ENCODE assay signal across 8 cellular contexts in genomic region chr3:52532517-52532837, GRCh38. TPM values are rescaled to one million over a fixed set of nuclear protein-coding genes. Genes with fewer than 3 reads are reported as not detected.
DNase-seq lines count a peak whose midpoint lies in the region; ATAC-seq, FAIRE-seq and TF ChIP-seq lines count a peak whose summit lies in the region.

No MANE protein-coding gene starts in this region.

- H3K4me2 ChIP-seq in H1 (ENCODE audit: insufficient read depth in 1 of 2, low read depth in 2 of 2, low read length in 2 of 2), result peak overlapping the region; percentile 89

- ATAC-seq in T-cell (replicated peaks in 1 of 4), result no peak
- no peak for ATAC-seq in naive thymus-derived CD4-positive, alpha-beta T cell

- no peak overlapping the region for H3K14ac ChIP-seq in H1 (ENCODE audit: insufficient read length)

- H3K79me2 ChIP-seq in H1 (ENCODE audit: control insufficient read depth in 1 of 2, insufficient read depth in 2 of 2, low read length in 2 of 2), result peaks cover 1 to 44% of the 10 kb centered on the region in 2 experiments; a peak in 3 of 4 replicates

- no peak overlapping the region for H3K27ac ChIP-seq in H1 (ENCODE audit: low read depth, low read length)
- H3K27ac ChIP-seq in naive thymus-derived CD4-positive, alpha-beta T cell (ENCODE audit: low read depth, low read length), result no peak overlapping the region

- peaks cover 24 to 27% (median 25%) of the 10 kb centered on the region in 3 donors for H3K4me1 Mint-ChIP-seq in T-cell
- H3K4me1 Mint-ChIP-seq in naive thymus-derived CD4-positive, alpha-beta T cell, result peaks cover 8 to 26% (median 21%) of the 10 kb centered on the region in 7 donors

- H3K9me3 Mint-ChIP-seq in T-cell, result no peaks in the 10 kb centered on the region
- H3K9me3 Mint-ChIP-seq in naive thymus-derived CD4-positive, alpha-beta T cell, result peaks cover 0 to 2% (median 0%) of the 10 kb centered on the region in 11 donors

- TF ChIP-seq CTCF in H1 (IDR thresholded peaks at IDR 0.05; ENCODE audit: control extremely low read depth in 1 of 3, insufficient read depth in 1 of 3, low read depth in 1 of 3, low read length in 3 of 3), result no peak

- WGBS in H1 (ENCODE audit: extremely low coverage in 1 of 2, insufficient coverage in 1 of 2, insufficient read length in 1 of 2, insufficient replicate concordance in 2 of 2, low coverage in 1 of 2, low lambda C conversion rate in 2 of 2, missing lambda C conversion rate in 1 of 2), 2 experiments, result 50% methylated on average over 5 of the region's 5 CpGs; no CpG with 5 or more reads in 1 of the 2 experiments

- DNase-seq in stimulated activated naive CD4-positive, alpha-beta T cell treated with Interleukin-2 at 50 U/mL for 16 hours (lab: John Stamatoyannopoulos, UW), result peak; percentile 14
- DNase-seq in stimulated activated naive CD4-positive, alpha-beta T cell (lab: John Stamatoyannopoulos, UW), result no peak
- peak in 13 of 34 experiments; percentile 11 to 41 (median 30) for DNase-seq in T-cell
- no peak for DNase-seq in H1 (ENCODE audit: low read depth in 1 of 2, low spot score in 2 of 2)
- peak in 2 of 9 donors; percentile 5 to 20 for DNase-seq in naive thymus-derived CD4-positive, alpha-beta T cell
- no peak for DNase-seq in NK-92 treated with Interleukin-12 subunit alpha and Interleukin-12 subunit beta, amount 100 ng/mL, for 24 hours (lab: John Stamatoyannopoulos, UW)
- DNase-seq in NCI-H524 (lab: John Stamatoyannopoulos, UW), result no peak
- no peak for DNase-seq in NCI-H1436 treated with DMSO at 0.1 percent for 48 hours (lab: John Stamatoyannopoulos, UW)

- no peak overlapping the region for H2BK20ac ChIP-seq in H1 (ENCODE audit: low read length)

- CTCF ChIA-PET in T-cell (lab: Charles Lee), result no interaction called here
- CTCF ChIA-PET in H1 (lab: Charles Lee; ENCODE audit: partially characterized antibody), result interaction anchor here (1.0 kb wide), 1 partner anchor 29 kb away, joined by 3 read pairs; no protein-coding TSS in a partner anchor
- CTCF ChIA-PET in naive thymus-derived CD4-positive, alpha-beta T cell (lab: Charles Lee), result no interaction called here

- H3K56ac ChIP-seq in H1 (replicated peaks; ENCODE audit: insufficient read length, low read depth, low read length), result no peak overlapping the region

- peaks cover 23% of the 10 kb centered on the region for H3K23me2 ChIP-seq in H1 (ENCODE audit: low read depth, low read length)

- H4K20me1 ChIP-seq in H1 (replicated peaks in 1 of 2; ENCODE audit: control insufficient read depth in 1 of 2, insufficient read depth in 2 of 2, low read length in 2 of 2), result peaks cover 14 to 33% of the 10 kb centered on the region in 2 experiments

- no peaks in the 10 kb centered on the region for H3K36me3 Mint-ChIP-seq in T-cell
- H3K36me3 Mint-ChIP-seq in naive thymus-derived CD4-positive, alpha-beta T cell, result peaks cover 0 to 5% (median 0%) of the 10 kb centered on the region in 5 donors

- H4K5ac ChIP-seq in H1 (ENCODE audit: insufficient read length, low read depth, low read length), result no peak overlapping the region

- no peak overlapping the region for H4K91ac ChIP-seq in H1 (replicated peaks; ENCODE audit: insufficient read length, low read length)

- H3K9ac ChIP-seq in H1 (replicated peaks in 1 of 4; ENCODE audit: extremely low read depth in 1 of 4, low read depth in 3 of 4, low read length in 3 of 4), result peak overlapping the region in 3 of 4 experiments; percentile 23 to 73 (median 63); a peak in 4 of 7 replicates

- H3K4me3 Mint-ChIP-seq in T-cell, result peak overlapping the region; percentile 64 to 76 (median 71)
- H3K4me3 Mint-ChIP-seq in naive thymus-derived CD4-positive, alpha-beta T cell, result peak overlapping the region; percentile 36 to 81 (median 70)

- no peak overlapping the region for H2BK15ac ChIP-seq in H1 (ENCODE audit: low read length)

- peaks cover 14 to 24% (median 18%) of the 10 kb centered on the region in 4 experiments for H3K36me3 ChIP-seq in H1 (ENCODE audit: control insufficient read depth in 2 of 4, insufficient read depth in 4 of 4, low read length in 3 of 4)
- H3K36me3 ChIP-seq in naive thymus-derived CD4-positive, alpha-beta T cell (ENCODE audit: control insufficient read depth in 2 of 3, insufficient read depth in 3 of 3, low read length in 3 of 3), result no peaks in the 10 kb centered on the region

- no peak for TF ChIP-seq POLR2A in H1 (IDR thresholded peaks at IDR 0.05; ENCODE audit: control extremely low read depth in 1 of 2, low read depth in 2 of 2, low read length in 2 of 2)

- H2BK12ac ChIP-seq in H1 (ENCODE audit: low read depth, low read length), result no peak overlapping the region

- FAIRE-seq in H1 (lab: Jason Lieb, UNC), result no peak

- H3K23ac ChIP-seq in H1 (ENCODE audit: insufficient read length), result no peak overlapping the region

- no peak for TF ChIP-seq EP300 in H1 (IDR thresholded peaks at IDR 0.05; ENCODE audit: borderline replicate concordance in 1 of 2, low read depth in 2 of 2, low read length in 2 of 2)

- H3K18ac ChIP-seq in H1 (ENCODE audit: extremely low read depth, low read length), result no peak overlapping the region

- no peaks in the 10 kb centered on the region for H3K27me3 ChIP-seq in H1 (replicated peaks in 1 of 4; ENCODE audit: control insufficient read depth in 3 of 4, extremely low read depth in 1 of 4, insufficient read depth in 3 of 4, low read length in 3 of 4)
- no peaks in the 10 kb centered on the region for H3K27me3 ChIP-seq in naive thymus-derived CD4-positive, alpha-beta T cell (ENCODE audit: control insufficient read depth in 2 of 2, insufficient read depth in 2 of 2, low read length in 2 of 2)

- H2BK120ac ChIP-seq in H1 (replicated peaks; ENCODE audit: low read depth, low read length), result no peak overlapping the region

- H2AK5ac ChIP-seq in H1 (ENCODE audit: low read depth, low read length), result no peak overlapping the region

- H3K79me1 ChIP-seq in H1 (ENCODE audit: low read depth, low read length), result peaks cover 38% of the 10 kb centered on the region

- no peak overlapping the region for H2AFZ ChIP-seq in H1 (ENCODE audit: low read length)

- no peaks in the 10 kb centered on the region for H3K27me3 Mint-ChIP-seq in T-cell
- H3K27me3 Mint-ChIP-seq in naive thymus-derived CD4-positive, alpha-beta T cell, result no peaks in the 10 kb centered on the region

- H3K9me3 ChIP-seq in H1 (ENCODE audit: insufficient read depth in 2 of 2, low read depth in 1 of 2, low read length in 1 of 2), result no peaks in the 10 kb centered on the region
- H3K9me3 ChIP-seq in naive thymus-derived CD4-positive, alpha-beta T cell (ENCODE audit: control insufficient read depth in 2 of 3, low read length in 3 of 3), result no peaks in the 10 kb centered on the region

- POLR2A ChIA-PET in T-cell (lab: Charles Lee), result no interaction called here
- POLR2A ChIA-PET in H1 (lab: Charles Lee; ENCODE audit: partially characterized antibody), result interaction anchor here (0.8 to 3.0 kb wide), 7 partner anchors 9 to 159 kb away, joined by 3 to 25 read pairs (median 5); no protein-coding TSS in a partner anchor
- POLR2A ChIA-PET in naive thymus-derived CD4-positive, alpha-beta T cell (lab: Charles Lee), result no interaction called here

- peak overlapping the region; percentile 61 to 84 (median 66) for H3K4me3 ChIP-seq in H1 (ENCODE audit: extremely low read depth in 1 of 4, insufficient read depth in 2 of 4, low read depth in 3 of 4, low read length in 4 of 4)
- peak overlapping the region; percentile 15 for H3K4me3 ChIP-seq in naive thymus-derived CD4-positive, alpha-beta T cell (ENCODE audit: low read length)

- TF ChIP-seq RAD21 in H1 (IDR thresholded peaks at IDR 0.05 in 1 of 2, conservative IDR thresholded peaks at IDR 0.05 in 1 of 2; ENCODE audit: low read depth in 2 of 2, low read length in 2 of 2), result no peak

- no peak overlapping the region; the same call in 1 of the 2 replicates for H4K8ac ChIP-seq in H1 (ENCODE audit: extremely low read depth, insufficient read depth, low read length)

- H3K4me1 ChIP-seq in H1 (replicated peaks in 1 of 4; ENCODE audit: control insufficient read depth in 3 of 4, insufficient read depth in 4 of 4, low read length in 3 of 4), result peaks cover 0 to 25% (median 16%) of the 10 kb centered on the region in 4 experiments; a peak in 6 of 7 replicates
- peaks cover 5 to 9% of the 10 kb centered on the region in 2 donors for H3K4me1 ChIP-seq in naive thymus-derived CD4-positive, alpha-beta T cell (ENCODE audit: control insufficient read depth in 2 of 2, insufficient read depth in 2 of 2, low read length in 2 of 2)

- intact Hi-C loops in naive thymus-derived CD4-positive, alpha-beta T cell (cut with micrococcal nuclease), result loop anchor here in 1 of 2 donors (10.0 kb wide), 3 partner anchors 258 to 848 kb away; partner anchors contain the start of genes RPL29 and WDR82

- peak overlapping the region; percentile 19 for H3K4ac ChIP-seq in H1 (replicated peaks; ENCODE audit: insufficient read length, low read depth, low read length)

- no peak overlapping the region for H3K27ac Mint-ChIP-seq in T-cell
- peak overlapping the region in 1 of 9 donors; percentile 55 for H3K27ac Mint-ChIP-seq in naive thymus-derived CD4-positive, alpha-beta T cell

- no peak overlapping the region for H2BK5ac ChIP-seq in H1 (ENCODE audit: low read depth, low read length)

RNA-seq across cellular contexts. Expression of gene NT5DC2, which starts 1.2 kb away (rescaled TPM):
- 10 to 100 TPM in 2 of 5 donors, 1 to 10 TPM in 3; 1.9 to 10.9 (median 7.4) TPM for total RNA-seq in T-cell
- total RNA-seq in H1 (2021; fragmentation: NEBNext Ultra II Directional; extraction: Animal tissue kit (Norgen Biotek cat#: 25700)), result 331 and 367 TPM in 2 replicates
- 477 and 618 TPM in 2 replicates for polyA plus RNA-seq in H1 (2011; rRNA removed)
- 370 TPM for polyA plus RNA-seq in H1 (2011; cell fraction: cytosol; rRNA removed)
- polyA plus RNA-seq in H1 (2011; cell fraction: nucleus; rRNA removed), result 830 TPM
- 216 to 416 TPM (median 397 TPM) in 4 replicates for polyA plus RNA-seq in H1 (2012, experiment 1 of 2)
- polyA plus RNA-seq in H1 (2012, experiment 2 of 2), result 335 TPM
- 241 TPM for polyA plus RNA-seq in H1 (2013, experiment 1 of 2)
- polyA plus RNA-seq in H1 (2013, experiment 2 of 2), result 226 TPM
- 308 and 331 TPM in 2 replicates for polyA minus RNA-seq in H1 (2011; rRNA and poly(A)+ RNA removed)
- 233 TPM for polyA minus RNA-seq in H1 (2011; cell fraction: cytosol; rRNA and poly(A)+ RNA removed)
- 167 TPM for polyA minus RNA-seq in H1 (2011; cell fraction: nucleus; rRNA and poly(A)+ RNA removed)
- 10 to 100 TPM in 1 of 5 experiments, 1 to 10 TPM in 4; 2.1 to 23.0 (median 3.9) TPM for total RNA-seq in naive thymus-derived CD4-positive, alpha-beta T cell
- polyA plus RNA-seq in naive thymus-derived CD4-positive, alpha-beta T cell, result 1 to 10 TPM in 1 of 2 donors, not detected in 1; 1.3 TPM

RNA-seq across cellular contexts. Expression of gene UQCC5, which starts 3.9 kb away (rescaled TPM):
- 10 to 100 TPM in 2 of 5 donors, 1 to 10 TPM in 3; 2.5 to 14.8 (median 9.8) TPM for total RNA-seq in T-cell
- total RNA-seq in H1 (2021; fragmentation: NEBNext Ultra II Directional; extraction: Animal tissue kit (Norgen Biotek cat#: 25700)), result 37.7 and 39.3 TPM in 2 replicates
- 35.0 and 45.0 TPM in 2 replicates for polyA plus RNA-seq in H1 (2011; rRNA removed)
- polyA plus RNA-seq in H1 (2011; cell fraction: cytosol; rRNA removed), result 55.7 TPM
- polyA plus RNA-seq in H1 (2011; cell fraction: nucleus; rRNA removed), result 59.8 TPM
- 33.1 to 135 TPM (median 91.0 TPM) in 4 replicates for polyA plus RNA-seq in H1 (2012, experiment 1 of 2)
- polyA plus RNA-seq in H1 (2012, experiment 2 of 2), result 63.3 TPM
- polyA plus RNA-seq in H1 (2013, experiment 1 of 2), result 68.6 TPM
- 73.4 TPM for polyA plus RNA-seq in H1 (2013, experiment 2 of 2)
- polyA minus RNA-seq in H1 (2011; rRNA and poly(A)+ RNA removed), result 4.8 and 5.1 TPM in 2 replicates
- polyA minus RNA-seq in H1 (2011; cell fraction: cytosol; rRNA and poly(A)+ RNA removed), result 14.8 TPM
- polyA minus RNA-seq in H1 (2011; cell fraction: nucleus; rRNA and poly(A)+ RNA removed), result 25.4 TPM
- total RNA-seq in naive thymus-derived CD4-positive, alpha-beta T cell, result 10 to 100 TPM in 3 of 5 experiments, 1 to 10 TPM in 2; 5.4 to 11.9 (median 10.7) TPM
- 10 to 100 TPM; 24.3 to 28.2 TPM for polyA plus RNA-seq in naive thymus-derived CD4-positive, alpha-beta T cell

RNA-seq across cellular contexts. Expression of gene STAB1, which starts 37.3 kb away (rescaled TPM):
- total RNA-seq in T-cell, result 1 to 10 TPM in 4 of 5 donors, under 1 TPM in 1; 0.38 to 2.2 (median 1.7) TPM
- 1.8 and 1.9 TPM in 2 replicates for total RNA-seq in H1 (2021; fragmentation: NEBNext Ultra II Directional; extraction: Animal tissue kit (Norgen Biotek cat#: 25700))
- 1.0 and 1.3 TPM in 2 replicates for polyA plus RNA-seq in H1 (2011; rRNA removed)
- 0.78 TPM for polyA plus RNA-seq in H1 (2011; cell fraction: cytosol; rRNA removed)
- polyA plus RNA-seq in H1 (2011; cell fraction: nucleus; rRNA removed), result 3.9 TPM
- 0.64 to 1.5 TPM (median 1.2 TPM) in 4 replicates for polyA plus RNA-seq in H1 (2012, experiment 1 of 2)
- 0.62 TPM for polyA plus RNA-seq in H1 (2012, experiment 2 of 2)
- 1.2 TPM for polyA plus RNA-seq in H1 (2013, experiment 1 of 2)
- 0.99 TPM for polyA plus RNA-seq in H1 (2013, experiment 2 of 2)
- polyA minus RNA-seq in H1 (2011; rRNA and poly(A)+ RNA removed), result 0.85 and 1.4 TPM in 2 replicates
- polyA minus RNA-seq in H1 (2011; cell fraction: cytosol; rRNA and poly(A)+ RNA removed), result 1.7 TPM
- 2.0 TPM for polyA minus RNA-seq in H1 (2011; cell fraction: nucleus; rRNA and poly(A)+ RNA removed)
- total RNA-seq in naive thymus-derived CD4-positive, alpha-beta T cell, result 100 to 1,000 TPM in 1 of 5 experiments, 10 to 100 TPM in 3, under 1 TPM in 1; 0.27 to 122 (median 26.1) TPM
- not detected for polyA plus RNA-seq in naive thymus-derived CD4-positive, alpha-beta T cell

Comparison
In these comparisons a context has a peak if more than half of its experiments do, and no peak if none do; other contexts are left out.
1. RNA of gene NT5DC2, which starts 1.2 kb away (total RNA-seq): 331 to 367 TPM in H1; 1.9 to 10.9 TPM in T-cell and 2.1 to 23.0 TPM in naive thymus-derived CD4-positive, alpha-beta T cell; every median in the first group is over 10 times any median in the second.